ENCODE assay signal across 3 cellular contexts in genomic region chr22:38549106-38549884, GRCh38.
TF ChIP-seq lines count a peak whose summit lies in the region.

No MANE protein-coding gene starts in this region.

TF ChIP-seq in GM12878, 131 proteins besides CTCF, POLR2A, EP300 and RAD21 (continues in another document):
- no peak for TF ChIP-seq ATF3 (IDR thresholded peaks at IDR 0.05; ENCODE audit: borderline replicate concordance, extremely low read depth, low read depth, low read length)
- no peak for TF ChIP-seq ZNF207 (IDR thresholded peaks at IDR 0.05; ENCODE audit: borderline replicate concordance)
- no peak for TF ChIP-seq PAX5 (IDR thresholded peaks at IDR 0.05; ENCODE audit: borderline replicate concordance, low read depth, low read length)
- TF ChIP-seq SMAD1 (IDR thresholded peaks at IDR 0.05; ENCODE audit: low read depth, partially characterized antibody): no peak
- TF ChIP-seq JUNB (IDR thresholded peaks at IDR 0.05): peak; percentile 35; the same call in 1 of the 2 replicates
- no peak for TF ChIP-seq CHD1 (IDR thresholded peaks at IDR 0.05; ENCODE audit: low read depth, low read length)
- TF ChIP-seq IKZF1 (conservative IDR thresholded peaks at IDR 0.05): peak; percentile 70
- peak; percentile 38; the same call in 1 of the 2 replicates for TF ChIP-seq RUNX3 (IDR thresholded peaks at IDR 0.05; ENCODE audit: low read length)
- TF ChIP-seq, protein P1, sequence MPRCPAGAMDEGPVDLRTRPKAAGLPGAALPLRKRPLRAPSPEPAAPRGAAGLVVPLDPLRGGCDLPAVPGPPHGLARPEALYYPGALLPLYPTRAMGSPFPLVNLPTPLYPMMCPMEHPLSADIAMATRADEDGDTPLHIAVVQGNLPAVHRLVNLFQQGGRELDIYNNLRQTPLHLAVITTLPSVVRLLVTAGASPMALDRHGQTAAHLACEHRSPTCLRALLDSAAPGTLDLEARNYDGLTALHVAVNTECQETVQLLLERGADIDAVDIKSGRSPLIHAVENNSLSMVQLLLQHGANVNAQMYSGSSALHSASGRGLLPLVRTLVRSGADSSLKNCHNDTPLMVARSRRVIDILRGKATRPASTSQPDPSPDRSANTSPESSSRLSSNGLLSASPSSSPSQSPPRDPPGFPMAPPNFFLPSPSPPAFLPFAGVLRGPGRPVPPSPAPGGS (IDR thresholded peaks at IDR 0.05; ENCODE audit: borderline replicate concordance, insufficient read depth, low read depth, low read length, poor library complexity, severe bottlenecking): no peak
- TF ChIP-seq, protein P2, sequence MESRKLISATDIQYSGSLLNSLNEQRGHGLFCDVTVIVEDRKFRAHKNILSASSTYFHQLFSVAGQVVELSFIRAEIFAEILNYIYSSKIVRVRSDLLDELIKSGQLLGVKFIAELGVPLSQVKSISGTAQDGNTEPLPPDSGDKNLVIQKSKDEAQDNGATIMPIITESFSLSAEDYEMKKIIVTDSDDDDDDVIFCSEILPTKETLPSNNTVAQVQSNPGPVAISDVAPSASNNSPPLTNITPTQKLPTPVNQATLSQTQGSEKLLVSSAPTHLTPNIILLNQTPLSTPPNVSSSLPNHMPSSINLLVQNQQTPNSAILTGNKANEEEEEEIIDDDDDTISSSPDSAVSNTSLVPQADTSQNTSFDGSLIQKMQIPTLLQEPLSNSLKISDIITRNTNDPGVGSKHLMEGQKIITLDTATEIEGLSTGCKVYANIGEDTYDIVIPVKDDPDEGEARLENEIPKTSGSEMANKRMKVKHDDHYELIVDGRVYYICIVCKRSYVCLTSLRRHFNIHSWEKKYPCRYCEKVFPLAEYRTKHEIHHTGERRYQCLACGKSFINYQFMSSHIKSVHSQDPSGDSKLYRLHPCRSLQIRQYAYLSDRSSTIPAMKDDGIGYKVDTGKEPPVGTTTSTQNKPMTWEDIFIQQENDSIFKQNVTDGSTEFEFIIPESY (IDR thresholded peaks at IDR 0.05): no peak
- TF ChIP-seq TAF1 (IDR thresholded peaks at IDR 0.05; ENCODE audit: borderline replicate concordance, low read depth, low read length): no peak
- TF ChIP-seq JUND (IDR thresholded peaks at IDR 0.05; ENCODE audit: low read depth, low read length): no peak
- no peak for TF ChIP-seq NR2C2 (IDR thresholded peaks at IDR 0.05; ENCODE audit: borderline replicate concordance, control insufficient read depth, insufficient read length, low read depth)
- TF ChIP-seq ZNF24 (IDR thresholded peaks at IDR 0.05): 0 out of 2 replicates have a peak, but pooled peaks have one; percentile 29
- no peak for TF ChIP-seq TARDBP (IDR thresholded peaks at IDR 0.05; ENCODE audit: borderline replicate concordance)
- no peak for TF ChIP-seq MEF2A (IDR thresholded peaks at IDR 0.05; ENCODE audit: insufficient read depth, low read depth, low read length)
- no peak for TF ChIP-seq GABPA (IDR thresholded peaks at IDR 0.05; ENCODE audit: low read depth)
- TF ChIP-seq MTA2 (IDR thresholded peaks at IDR 0.05; ENCODE audit: low read depth): peak; percentile 100
- TF ChIP-seq BRCA1 (IDR thresholded peaks at IDR 0.05; ENCODE audit: low read depth, low read length): no peak

TF ChIP-seq in GM23338, 12 proteins besides CTCF, POLR2A, EP300 and RAD21 (continues in another document):
- TF ChIP-seq REST (IDR thresholded peaks at IDR 0.05; ENCODE audit: unreplicated experiment) (no peak), EZH2phosphoT487 (IDR thresholded peaks at IDR 0.05; ENCODE audit: unreplicated experiment) (no peak), STAT1 (IDR thresholded peaks at IDR 0.05; ENCODE audit: unreplicated experiment) (no peak), JUNB (IDR thresholded peaks at IDR 0.05; ENCODE audit: unreplicated experiment) (no peak), EZH2 (IDR thresholded peaks at IDR 0.05; ENCODE audit: low read depth, unreplicated experiment) (no peak), POLR2AphosphoS5 (IDR thresholded peaks at IDR 0.05; ENCODE audit: low read depth) (no peak), CREB1 (CRISPR knock-in tag; IDR thresholded peaks at IDR 0.05; ENCODE audit: low read depth) (no peak), ZNF331 (CRISPR knock-in tag; IDR thresholded peaks at IDR 0.05; ENCODE audit: low read depth) (no peak), NANOG (IDR thresholded peaks at IDR 0.05; ENCODE audit: borderline replicate concordance) (no peak)

TF ChIP-seq in HepG2, 621 proteins besides CTCF, POLR2A, EP300 and RAD21:
- TF ChIP-seq, protein P3, sequence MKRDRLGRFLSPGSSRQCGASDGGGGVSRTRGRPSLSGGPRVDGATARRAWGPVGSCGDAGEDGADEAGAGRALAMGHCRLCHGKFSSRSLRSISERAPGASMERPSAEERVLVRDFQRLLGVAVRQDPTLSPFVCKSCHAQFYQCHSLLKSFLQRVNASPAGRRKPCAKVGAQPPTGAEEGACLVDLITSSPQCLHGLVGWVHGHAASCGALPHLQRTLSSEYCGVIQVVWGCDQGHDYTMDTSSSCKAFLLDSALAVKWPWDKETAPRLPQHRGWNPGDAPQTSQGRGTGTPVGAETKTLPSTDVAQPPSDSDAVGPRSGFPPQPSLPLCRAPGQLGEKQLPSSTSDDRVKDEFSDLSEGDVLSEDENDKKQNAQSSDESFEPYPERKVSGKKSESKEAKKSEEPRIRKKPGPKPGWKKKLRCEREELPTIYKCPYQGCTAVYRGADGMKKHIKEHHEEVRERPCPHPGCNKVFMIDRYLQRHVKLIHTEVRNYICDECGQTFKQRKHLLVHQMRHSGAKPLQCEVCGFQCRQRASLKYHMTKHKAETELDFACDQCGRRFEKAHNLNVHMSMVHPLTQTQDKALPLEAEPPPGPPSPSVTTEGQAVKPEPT (CRISPR knock-in tag; IDR thresholded peaks at IDR 0.05; ENCODE audit: low read depth): no peak
- TF ChIP-seq ZBTB8A (CRISPR knock-in tag; IDR thresholded peaks at IDR 0.05; ENCODE audit: borderline replicate concordance, low read depth) (no peak), ARNTL (CRISPR knock-in tag; IDR thresholded peaks at IDR 0.05) (no peak), RBFOX2 (IDR thresholded peaks at IDR 0.05; ENCODE audit: low read depth, low read length) (no peak), KMT2B (CRISPR knock-in tag; IDR thresholded peaks at IDR 0.05) (no peak), SAFB2 (CRISPR knock-in tag; IDR thresholded peaks at IDR 0.05; ENCODE audit: borderline replicate concordance, low read depth) (no peak), ZFYVE20 (CRISPR knock-in tag; IDR thresholded peaks at IDR 0.05; ENCODE audit: borderline replicate concordance, low read depth) (no peak)
- TF ChIP-seq, protein P4, sequence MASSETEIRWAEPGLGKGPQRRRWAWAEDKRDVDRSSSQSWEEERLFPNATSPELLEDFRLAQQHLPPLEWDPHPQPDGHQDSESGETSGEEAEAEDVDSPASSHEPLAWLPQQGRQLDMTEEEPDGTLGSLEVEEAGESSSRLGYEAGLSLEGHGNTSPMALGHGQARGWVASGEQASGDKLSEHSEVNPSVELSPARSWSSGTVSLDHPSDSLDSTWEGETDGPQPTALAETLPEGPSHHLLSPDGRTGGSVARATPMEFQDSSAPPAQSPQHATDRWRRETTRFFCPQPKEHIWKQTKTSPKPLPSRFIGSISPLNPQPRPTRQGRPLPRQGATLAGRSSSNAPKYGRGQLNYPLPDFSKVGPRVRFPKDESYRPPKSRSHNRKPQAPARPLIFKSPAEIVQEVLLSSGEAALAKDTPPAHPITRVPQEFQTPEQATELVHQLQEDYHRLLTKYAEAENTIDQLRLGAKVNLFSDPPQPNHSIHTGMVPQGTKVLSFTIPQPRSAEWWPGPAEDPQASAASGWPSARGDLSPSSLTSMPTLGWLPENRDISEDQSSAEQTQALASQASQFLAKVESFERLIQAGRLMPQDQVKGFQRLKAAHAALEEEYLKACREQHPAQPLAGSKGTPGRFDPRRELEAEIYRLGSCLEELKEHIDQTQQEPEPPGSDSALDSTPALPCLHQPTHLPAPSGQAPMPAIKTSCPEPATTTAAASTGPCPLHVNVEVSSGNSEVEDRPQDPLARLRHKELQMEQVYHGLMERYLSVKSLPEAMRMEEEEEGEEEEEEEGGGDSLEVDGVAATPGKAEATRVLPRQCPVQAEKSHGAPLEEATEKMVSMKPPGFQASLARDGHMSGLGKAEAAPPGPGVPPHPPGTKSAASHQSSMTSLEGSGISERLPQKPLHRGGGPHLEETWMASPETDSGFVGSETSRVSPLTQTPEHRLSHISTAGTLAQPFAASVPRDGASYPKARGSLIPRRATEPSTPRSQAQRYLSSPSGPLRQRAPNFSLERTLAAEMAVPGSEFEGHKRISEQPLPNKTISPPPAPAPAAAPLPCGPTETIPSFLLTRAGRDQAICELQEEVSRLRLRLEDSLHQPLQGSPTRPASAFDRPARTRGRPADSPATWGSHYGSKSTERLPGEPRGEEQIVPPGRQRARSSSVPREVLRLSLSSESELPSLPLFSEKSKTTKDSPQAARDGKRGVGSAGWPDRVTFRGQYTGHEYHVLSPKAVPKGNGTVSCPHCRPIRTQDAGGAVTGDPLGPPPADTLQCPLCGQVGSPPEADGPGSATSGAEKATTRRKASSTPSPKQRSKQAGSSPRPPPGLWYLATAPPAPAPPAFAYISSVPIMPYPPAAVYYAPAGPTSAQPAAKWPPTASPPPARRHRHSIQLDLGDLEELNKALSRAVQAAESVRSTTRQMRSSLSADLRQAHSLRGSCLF (CRISPR knock-in tag; IDR thresholded peaks at IDR 0.05; ENCODE audit: borderline replicate concordance): no peak
